Comparison of ENCODE assay signal across 8 cellular contexts in the genomic region with DNA sequence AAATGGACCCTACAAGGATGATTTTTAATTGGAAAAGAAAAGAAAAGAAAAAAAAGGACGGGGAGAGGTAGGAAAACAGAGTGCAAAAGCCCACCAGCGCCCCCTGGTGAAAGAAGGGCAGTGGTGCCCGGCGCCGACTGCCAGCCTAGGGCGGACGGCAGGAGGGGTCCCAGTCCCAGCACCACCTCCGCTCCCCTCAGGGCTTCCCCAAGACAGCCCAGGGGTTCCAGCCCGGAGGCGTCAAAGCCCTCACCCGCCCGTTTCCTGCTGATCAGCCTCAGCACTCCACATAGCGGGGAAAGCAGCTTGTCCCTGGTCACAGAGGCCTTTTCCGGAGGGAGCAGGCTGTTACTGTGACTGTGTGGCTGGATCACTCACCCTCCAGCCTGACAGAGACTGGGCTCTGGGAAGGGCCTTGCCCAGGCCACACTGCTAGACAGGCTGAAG.
DNase-seq lines count a peak whose midpoint lies in the region; ATAC-seq and TF ChIP-seq lines count a peak whose summit lies in the region.

No MANE protein-coding gene starts in this region.

- TF ChIP-seq CTCF in natural killer cell (IDR thresholded peaks at IDR 0.05), result peak; percentile 57
- peak; percentile 76 for TF ChIP-seq CTCF in liver (IDR thresholded peaks at IDR 0.05; ENCODE audit: low read depth, low read length, missing input control)
- TF ChIP-seq CTCF in stomach (IDR thresholded peaks at IDR 0.05), result peak in 5 of 7 experiments; percentile 76 to 98 (median 92)

- no peak overlapping the region for H3K4me3 Mint-ChIP-seq in natural killer cell
- no peak overlapping the region for H3K4me3 Mint-ChIP-seq in natural killer cell treated with Interleukin-12 subunit alpha and Interleukin-12 subunit beta and Interleukin-15 and Interleukin-18, amount 100 ng/mL, for 72 hours

- H3K36me3 ChIP-seq in Karpas-422 (ENCODE audit: insufficient read depth, low read length) (no peaks in the 10 kb centered on the region), liver (ENCODE audit: control insufficient read depth in 4 of 4, insufficient read depth in 3 of 4, low read depth in 1 of 4, low read length in 3 of 4) (no peaks in the 10 kb centered on the region), stomach (no peaks in the 10 kb centered on the region)

- no peaks in the 10 kb centered on the region for H3K36me3 Mint-ChIP-seq in natural killer cell
- H3K36me3 Mint-ChIP-seq in natural killer cell treated with Interleukin-12 subunit alpha and Interleukin-12 subunit beta and Interleukin-15 and Interleukin-18, amount 100 ng/mL, for 72 hours, result no peaks in the 10 kb centered on the region

- H3K9me3 ChIP-seq in Karpas-422 (ENCODE audit: low read length), result no peaks in the 10 kb centered on the region
- H3K9me3 ChIP-seq in liver (ENCODE audit: control insufficient read depth in 4 of 4, low read length in 3 of 4), result no peaks in the 10 kb centered on the region
- no peaks in the 10 kb centered on the region for H3K9me3 ChIP-seq in stomach

- no peaks in the 10 kb centered on the region for H3K4me1 ChIP-seq in Karpas-422 (ENCODE audit: low read length)
- H3K4me1 ChIP-seq in liver (ENCODE audit: control insufficient read depth in 4 of 4, insufficient read depth in 4 of 4, low read length in 3 of 4), result peaks cover 0 to 2% (median 0%) of the 10 kb centered on the region in 4 donors
- H3K4me1 ChIP-seq in stomach, result peaks cover 9 to 22% (median 15%) of the 10 kb centered on the region in 4 donors

- H3K4me2 ChIP-seq in Karpas-422 (ENCODE audit: low read depth, low read length, poor library complexity, severe bottlenecking), result no peak overlapping the region

- H3K4me3 ChIP-seq in Karpas-422 (ENCODE audit: low read length) (no peak overlapping the region), liver (ENCODE audit: low read depth in 1 of 3, low read length in 3 of 3) (no peak overlapping the region), stomach (no peak overlapping the region)

- H2AFZ ChIP-seq in Karpas-422 (ENCODE audit: low read length), result no peak overlapping the region

- ATAC-seq in natural killer cell (peak in 1 of 3 donors; percentile 63), SK-N-SH treated with all-trans-retinoic acid at 6 μM for 48 hours (peak; percentile 80)
- no peak for ATAC-seq in natural killer cell treated with Interleukin-12 subunit alpha and Interleukin-12 subunit beta and Interleukin-15 and Interleukin-18, amount 100 ng/mL, for 72 hours

- whole genome bisulfite sequencing in liver, result 12% methylated on average over 14 of the region's 14 CpGs
- 3 to 14% (median 10%) methylated on average over 13 to 14 of the region's 14 CpGs for WGBS in stomach, 5 donors

- H3K27ac Mint-ChIP-seq in natural killer cell, result no peak overlapping the region
- H3K27ac Mint-ChIP-seq in natural killer cell treated with Interleukin-12 subunit alpha and Interleukin-12 subunit beta and Interleukin-15 and Interleukin-18, amount 100 ng/mL, for 72 hours, result no peak overlapping the region

- H3K9ac ChIP-seq in Karpas-422 (ENCODE audit: low read length), result no peak overlapping the region
- no peak overlapping the region for H3K9ac ChIP-seq in liver (ENCODE audit: low read depth in 1 of 2, low read length in 2 of 2)

- H3K9me2 ChIP-seq in Karpas-422 (replicated peaks; ENCODE audit: insufficient read depth, low read length), result no peaks in the 10 kb centered on the region

- peak; percentile 77 to 81 for TF ChIP-seq RAD21 in liver (IDR thresholded peaks at IDR 0.05)

- no peaks in the 10 kb centered on the region for H3K9me3 Mint-ChIP-seq in natural killer cell
- H3K9me3 Mint-ChIP-seq in natural killer cell treated with Interleukin-12 subunit alpha and Interleukin-12 subunit beta and Interleukin-15 and Interleukin-18, amount 100 ng/mL, for 72 hours, result no peaks in the 10 kb centered on the region

- TF ChIP-seq POLR2A in stomach (IDR thresholded peaks at IDR 0.05), result no peak

- no peak for TF ChIP-seq EP300 in stomach (IDR thresholded peaks at IDR 0.05)

- intact Hi-C loops in natural killer cell (cut with micrococcal nuclease) (no loop called here), stomach (cut with DNase I; ENCODE audit: low total_unique reads) (no loop called here)

- no peak overlapping the region for H3K27ac ChIP-seq in Karpas-422 (ENCODE audit: low read length)
- H3K27ac ChIP-seq in caudate nucleus (ENCODE audit: low read depth, low read length), result no peak overlapping the region
- H3K27ac ChIP-seq in liver (ENCODE audit: low read depth in 1 of 2, low read length in 2 of 2), result no peak overlapping the region
- H3K27ac ChIP-seq in stomach, result no peak overlapping the region

- no peaks in the 10 kb centered on the region for H3K4me1 Mint-ChIP-seq in natural killer cell
- no peaks in the 10 kb centered on the region for H3K4me1 Mint-ChIP-seq in natural killer cell treated with Interleukin-12 subunit alpha and Interleukin-12 subunit beta and Interleukin-15 and Interleukin-18, amount 100 ng/mL, for 72 hours (ENCODE audit: low read depth in 2 of 2)

- H3K27me3 ChIP-seq in Karpas-422 (ENCODE audit: low read length) (no peaks in the 10 kb centered on the region), liver (ENCODE audit: control insufficient read depth in 4 of 4, insufficient read depth in 4 of 4, low read length in 3 of 4) (peaks cover 0 to 14% (median under 1%) of the 10 kb centered on the region in 4 donors), stomach (peaks cover 0 to 51% (median 21%) of the 10 kb centered on the region in 3 donors)

- H4K20me1 ChIP-seq in Karpas-422 (ENCODE audit: insufficient read depth, low read depth, low read length), result 0 out of 2 replicates have a peak, but pooled peaks cover 2% of the 10 kb centered on the region

- H3K79me2 ChIP-seq in Karpas-422 (ENCODE audit: low read length), result no peaks in the 10 kb centered on the region

- DNase-seq in natural killer cell, result no peak
- no peak for DNase-seq in natural killer cell treated with Interleukin-12 subunit alpha and Interleukin-12 subunit beta and Interleukin-15 and Interleukin-18, amount 100 ng/mL, for 72 hours (ENCODE audit: low spot score)
- DNase-seq in Karpas-422, result peak; percentile 74
- DNase-seq in caudate nucleus (lab: John Stamatoyannopoulos, UW), result peak in 34 of 61 donors; percentile 5 to 58 (median 26)
- peak; percentile 80 for DNase-seq in stomach
- DNase-seq in NCI-H774 (lab: John Stamatoyannopoulos, UW), result no peak

- H3K27me3 Mint-ChIP-seq in natural killer cell (ENCODE audit: low read depth in 2 of 2), result peaks cover 0 to 12% of the 10 kb centered on the region in 2 donors
- H3K27me3 Mint-ChIP-seq in natural killer cell treated with Interleukin-12 subunit alpha and Interleukin-12 subunit beta and Interleukin-15 and Interleukin-18, amount 100 ng/mL, for 72 hours, result peaks cover 0 to 2% of the 10 kb centered on the region in 2 donors

TF ChIP-seq in SK-N-SH treated with all-trans-retinoic acid at 6 μM for 48 hours, 23 proteins besides CTCF, POLR2A, EP300 and RAD21 (continues in another document):
- TF ChIP-seq ZC3H10 (CRISPR knock-in tag; IDR thresholded peaks at IDR 0.05), result no peak
- TF ChIP-seq ZNF70 (CRISPR knock-in tag; IDR thresholded peaks at IDR 0.05), result no peak
- no peak for TF ChIP-seq SNAI2 (CRISPR knock-in tag; IDR thresholded peaks at IDR 0.05)
- no peak for TF ChIP-seq POU6F1 (CRISPR knock-in tag; IDR thresholded peaks at IDR 0.05; ENCODE audit: borderline replicate concordance, low read depth)
- no peak for TF ChIP-seq ARNTL (CRISPR knock-in tag; IDR thresholded peaks at IDR 0.05; ENCODE audit: borderline replicate concordance, low read depth)
- TF ChIP-seq PPARA (CRISPR knock-in tag; IDR thresholded peaks at IDR 0.05; ENCODE audit: borderline replicate concordance), result no peak
- TF ChIP-seq RARB (CRISPR knock-in tag; IDR thresholded peaks at IDR 0.05), result no peak
- no peak for TF ChIP-seq TOX (CRISPR knock-in tag; IDR thresholded peaks at IDR 0.05; ENCODE audit: borderline replicate concordance)
- no peak for TF ChIP-seq ISL1 (CRISPR knock-in tag; IDR thresholded peaks at IDR 0.05)

TF ChIP-seq in liver, 16 proteins besides CTCF, POLR2A, EP300 and RAD21:
- no peak for TF ChIP-seq GABPA (IDR thresholded peaks at IDR 0.05 in 1 of 2, conservative IDR thresholded peaks at IDR 0.05 in 1 of 2)
- TF ChIP-seq RXRA (IDR thresholded peaks at IDR 0.05), result no peak
- no peak for TF ChIP-seq EGR1 (IDR thresholded peaks at IDR 0.05; ENCODE audit: low read depth in 2 of 2)
- no peak for TF ChIP-seq NR2F2 (IDR thresholded peaks at IDR 0.05)
TF ChIP-seq in liver: peak in this region for 0.

Comparison
In these comparisons a context has a peak if more than half of its experiments do, and no peak if none do; other contexts are left out.
1. DNase-seq: peak in Karpas-422 (single experiment), caudate nucleus (34 of 61) and stomach (single experiment); none in natural killer cell (single experiment), natural killer cell treated with Interleukin-12 subunit alpha and Interleukin-12 subunit beta and Interleukin-15 and Interleukin-18, amount 100 ng/mL, for 72 hours (single experiment) and NCI-H774 (single experiment).
2. Peak in every context shown above with its lines, with median percentiles within 50 percentile points of each other: CTCF ChIP-seq.